In the genomic region with DNA sequence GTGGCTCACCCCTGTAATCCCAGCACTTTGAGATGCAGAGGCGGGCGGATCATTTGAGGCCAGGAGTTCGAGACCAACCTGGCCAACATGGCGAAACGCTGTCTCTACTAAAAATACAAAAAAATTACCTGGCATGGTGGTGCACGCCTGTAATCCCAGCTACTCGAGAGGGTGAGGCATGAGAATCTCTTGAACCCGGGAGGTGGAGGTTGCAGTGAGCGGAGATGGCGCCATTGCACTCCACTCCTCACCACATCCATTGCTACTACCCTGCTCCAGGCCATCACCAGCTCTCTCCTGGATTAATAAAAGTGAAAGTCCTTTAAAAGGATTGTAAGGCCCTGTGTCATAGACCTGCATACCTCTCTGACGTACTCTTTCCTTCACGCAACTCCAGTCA, we compare ENCODE assay signal across 9 cellular contexts.
DNase-seq lines count a peak whose midpoint lies in the region; ATAC-seq and TF ChIP-seq lines count a peak whose summit lies in the region.
"Had no signal": no experiment of that assay in that cellular context is flagged by ENCODE, and none has a peak within 500 bp of the region (broad histone marks: within the 10 kb centered on the region; RNA-seq: fewer than 3 reads in every experiment).

No MANE protein-coding gene starts in this region.

- peak overlapping the region; percentile 89 for H3K4me3 ChIP-seq in DOHH2 (ENCODE audit: low read length)
- peak overlapping the region; percentile 96 for H3K4me3 ChIP-seq in OCI-LY7 (ENCODE audit: low read depth, low read length, poor library complexity, severe bottlenecking)
- peak overlapping the region; percentile 98 for H3K4me3 ChIP-seq in endocrine pancreas (ENCODE audit: control insufficient read depth, insufficient read depth, low read length)
- H3K4me3 ChIP-seq in parathyroid adenoma (ENCODE audit: low read depth, low read length) = peak overlapping the region; percentile 98
- H3K4me3 ChIP-seq in upper lobe of left lung = peak overlapping the region in 1 of 4 donors; percentile 96

- peaks cover 24% of the 10 kb centered on the region for H3K4me1 ChIP-seq in DOHH2 (ENCODE audit: control insufficient read depth, low read length)
- H3K4me1 ChIP-seq in OCI-LY7 (ENCODE audit: insufficient read depth, low read length, poor library complexity, severe bottlenecking) = peaks cover 14% of the 10 kb centered on the region
- no peaks in the 10 kb centered on the region for H3K4me1 ChIP-seq in endocrine pancreas (ENCODE audit: control insufficient read depth, insufficient read depth, low read length)
- peaks cover 15% of the 10 kb centered on the region for H3K4me1 ChIP-seq in parathyroid adenoma
- peaks cover 18 to 21% (median 20%) of the 10 kb centered on the region in 4 donors for H3K4me1 ChIP-seq in upper lobe of left lung

- H3K27me3 ChIP-seq in DOHH2 (ENCODE audit: control insufficient read depth, low read length) (no peaks in the 10 kb centered on the region), endocrine pancreas (ENCODE audit: control insufficient read depth, insufficient read depth, low read length) (no peaks in the 10 kb centered on the region), parathyroid adenoma (ENCODE audit: control insufficient read depth, insufficient read depth, low read length) (no peaks in the 10 kb centered on the region), upper lobe of left lung (no peaks in the 10 kb centered on the region)
- H3K27me3 ChIP-seq: right atrium auricular region had no signal

- no peak for TF ChIP-seq CTCF in DOHH2 (IDR thresholded peaks at IDR 0.05; ENCODE audit: low read depth, low read length, poor library complexity, severe bottlenecking)
- TF ChIP-seq CTCF in OCI-LY7 (conservative IDR thresholded peaks at IDR 0.05; ENCODE audit: low read length) = no peak
- TF ChIP-seq CTCF in parathyroid adenoma (IDR thresholded peaks at IDR 0.05) = no peak
- TF ChIP-seq CTCF in upper lobe of left lung (IDR thresholded peaks at IDR 0.05) = no peak

- H4K20me1 ChIP-seq in DOHH2 (ENCODE audit: control insufficient read depth, insufficient read depth, low read depth, low read length) = no peaks in the 10 kb centered on the region
- H4K20me1 ChIP-seq in OCI-LY7 (ENCODE audit: insufficient read depth, low read length) = no peaks in the 10 kb centered on the region

- CTCF ChIA-PET in OCI-LY7 (lab: Charles Lee; ENCODE audit: unreplicated experiment) = no interaction called here

- intact Hi-C loops in OCI-LY7 (cut with micrococcal nuclease; ENCODE audit: unreplicated experiment) = loop anchor here (10.0 kb wide), 2 partner anchors 389 to 999 kb away; a partner anchor contains a TSS

- peaks cover 28% of the 10 kb centered on the region for H3K79me2 ChIP-seq in DOHH2 (ENCODE audit: control insufficient read depth, low read length)
- H3K79me2 ChIP-seq in OCI-LY7 (ENCODE audit: insufficient read depth, low read depth, low read length) = peaks cover 13% of the 10 kb centered on the region; the same call in 1 of the 2 replicates
- H3K79me2 ChIP-seq in parathyroid adenoma = peaks cover 3% of the 10 kb centered on the region

- no peaks in the 10 kb centered on the region for H3K9me2 ChIP-seq in DOHH2 (replicated peaks; ENCODE audit: control insufficient read depth, low read length)
- no peaks in the 10 kb centered on the region for H3K9me2 ChIP-seq in OCI-LY7 (ENCODE audit: insufficient read depth, low read length)

- DNase-seq in OCI-LY7 (ENCODE audit: low spot score) (no peak), cerebellar nuclear complex (lab: John Stamatoyannopoulos, UW) (no peak), upper lobe of left lung (no peak)
- no peak for DNase-seq in NK-92 treated with Interleukin-12 subunit alpha and Interleukin-12 subunit beta, amount 100 ng/mL, for 24 hours (lab: John Stamatoyannopoulos, UW)

- no TSS peak for BruUV-seq in OCI-LY7 (replicated peaks; lab: Mats Ljungman, UMichigan)

- H3K4me2 ChIP-seq in DOHH2 (ENCODE audit: low read length) = peak overlapping the region; percentile 97
- peak overlapping the region; percentile 86 for H3K4me2 ChIP-seq in OCI-LY7 (ENCODE audit: low read length)
- H3K4me2 ChIP-seq in parathyroid adenoma (ENCODE audit: low read length) = peak overlapping the region; percentile 91

- TF ChIP-seq POLR2A in upper lobe of left lung (IDR thresholded peaks at IDR 0.05) = no peak

- H3K9me3 ChIP-seq in DOHH2 (ENCODE audit: control insufficient read depth, insufficient read depth, low read length) (no peaks in the 10 kb centered on the region), OCI-LY7 (ENCODE audit: low read length) (no peaks in the 10 kb centered on the region), endocrine pancreas (ENCODE audit: control insufficient read depth, low read length) (no peaks in the 10 kb centered on the region), parathyroid adenoma (ENCODE audit: control insufficient read depth, low read length) (no peaks in the 10 kb centered on the region), upper lobe of left lung (no peaks in the 10 kb centered on the region)
- H3K9me3 ChIP-seq: right atrium auricular region had no signal

- H2AFZ ChIP-seq in OCI-LY7 (ENCODE audit: low read length) (no peak overlapping the region), parathyroid adenoma (no peak overlapping the region)

- ATAC-seq in GM21825 (IDR thresholded peaks at IDR 0.05; ENCODE audit: unreplicated experiment) = no peak
- no peak for ATAC-seq in upper lobe of left lung (ENCODE audit: low FRiP score in 2 of 2)

- POLR2A ChIA-PET in OCI-LY7 (lab: Charles Lee) = interaction anchor here (1.1 kb wide), 1 partner anchor 32 kb away, joined by 3 read pairs; no protein-coding TSS in a partner anchor

- H3K36me3 ChIP-seq in DOHH2 (ENCODE audit: control insufficient read depth, low read length) (peaks cover 53% of the 10 kb centered on the region), OCI-LY7 (ENCODE audit: insufficient read depth, low read length) (peaks cover 35% of the 10 kb centered on the region), endocrine pancreas (ENCODE audit: control insufficient read depth, insufficient read depth, low read length) (no peaks in the 10 kb centered on the region), parathyroid adenoma (ENCODE audit: control insufficient read depth, insufficient read depth, low read length) (no peaks in the 10 kb centered on the region), upper lobe of left lung (peaks cover 13 to 46% (median 21%) of the 10 kb centered on the region in 4 donors)

- TF ChIP-seq EP300 in upper lobe of left lung (IDR thresholded peaks at IDR 0.05) = no peak

- H3F3A ChIP-seq in DOHH2 (ENCODE audit: control insufficient read depth, insufficient read depth) = no peaks in the 10 kb centered on the region

- H3K9ac ChIP-seq in endocrine pancreas (ENCODE audit: control insufficient read depth, insufficient read depth, low read length) (no peak overlapping the region), parathyroid adenoma (no peak overlapping the region)

- WGBS in upper lobe of left lung, 2 donors = 88 to 96% methylated on average over 12 of the region's 12 CpGs

- H3K27ac ChIP-seq in DOHH2 (ENCODE audit: low read depth, low read length) (no peak overlapping the region), OCI-LY7 (ENCODE audit: low read depth, low read length, poor library complexity, severe bottlenecking) (no peak overlapping the region), parathyroid adenoma (no peak overlapping the region), upper lobe of left lung (peak overlapping the region in 1 of 4 donors; percentile 95)
